ENCODE assay signal across 13 cellular contexts in genomic region chr11:15473954-15474837, GRCh38.
A peak's percentile ranks its signal among the peaks of the same experiment; 100 is the strongest.
DNase-seq lines count a peak whose midpoint lies in the region; ATAC-seq, FAIRE-seq and TF ChIP-seq lines count a peak whose summit lies in the region.
"Had no signal": no experiment of that assay in that cellular context is flagged by ENCODE, and none has a peak within 500 bp of the region (broad histone marks: within the 10 kb centered on the region; RNA-seq: fewer than 3 reads in every experiment).

No MANE protein-coding gene starts in this region.

- H3K27ac ChIP-seq in coronary artery: no peak overlapping the region
- H3K27ac ChIP-seq: tibial artery had no signal

- H3K4me3 ChIP-seq in GM12865 (ENCODE audit: low read depth, low read length): no peak overlapping the region
- no peak overlapping the region for H3K4me3 ChIP-seq in coronary artery
- H3K4me3 ChIP-seq: tibial artery had no signal

- FAIRE-seq in frontal cortex (lab: Jason Lieb, UNC): no peak

- TF ChIP-seq CTCF in GM12865 (IDR thresholded peaks at IDR 0.05; ENCODE audit: insufficient read depth, low read depth, low read length, missing control alignments) (no peak), coronary artery (IDR thresholded peaks at IDR 0.05) (no peak)

- DNase-seq in GM12865 (ENCODE audit: low read depth): peak; percentile 58
- no peak for DNase-seq in frontal cortex (ENCODE audit: low spot score in 2 of 2)
- DNase-seq in coronary artery (ENCODE audit: low spot score): no peak
- DNase-seq in NCI-H2171 (lab: John Stamatoyannopoulos, UW): no peak
- no peak for DNase-seq in NCI-H2196 treated with DMSO at 0.1 percent for 48 hours (lab: John Stamatoyannopoulos, UW; ENCODE audit: unreplicated experiment)
- DNase-seq: ACHN; activated CD4-positive, CD25-positive, alpha-beta regulatory T cell treated with anti-CD3 and anti-CD28 coated beads, Interleukin-2, amount 50 U/mL, for 72 hours; activated T-cell treated with anti-CD3 and anti-CD28 coated beads, Interleukin-2, amount 50 U/mL, for 48 hours; DMS79; tibial artery had no signal

- peak; percentile 89 for ATAC-seq in GM19395 (IDR thresholded peaks at IDR 0.05; ENCODE audit: unreplicated experiment)
- peak; percentile 71 for ATAC-seq in HG02763 (IDR thresholded peaks at IDR 0.05; ENCODE audit: unreplicated experiment)
- peak; percentile 57 for ATAC-seq in HG03460 (IDR thresholded peaks at IDR 0.05; ENCODE audit: unreplicated experiment)
